In the genomic region with DNA sequence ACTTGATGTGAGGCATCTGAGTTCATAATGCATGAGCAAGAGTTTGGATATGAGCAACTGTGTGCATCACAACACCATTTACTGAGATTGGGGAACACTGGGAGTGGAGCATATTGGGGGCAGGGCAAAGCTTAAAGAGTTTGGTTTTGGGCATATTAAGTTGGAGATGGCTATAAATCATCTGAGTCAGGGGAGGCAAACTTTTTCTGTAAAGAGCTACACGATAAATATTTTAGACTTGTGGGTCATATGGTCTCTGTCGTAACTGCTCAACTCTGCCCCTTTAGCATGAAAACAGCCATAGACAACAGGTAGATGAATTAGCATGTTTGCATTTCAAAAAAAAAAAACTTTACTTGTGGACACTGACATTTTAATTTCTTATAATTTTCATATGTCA, we compare ENCODE assay signal across 1 cellular context.
TF ChIP-seq lines count a peak whose summit lies in the region.

No MANE protein-coding gene starts in this region.

TF ChIP-seq in K562, 482 proteins besides CTCF, POLR2A, EP300 and RAD21 (continued from another document):
- TF ChIP-seq, protein P1, sequence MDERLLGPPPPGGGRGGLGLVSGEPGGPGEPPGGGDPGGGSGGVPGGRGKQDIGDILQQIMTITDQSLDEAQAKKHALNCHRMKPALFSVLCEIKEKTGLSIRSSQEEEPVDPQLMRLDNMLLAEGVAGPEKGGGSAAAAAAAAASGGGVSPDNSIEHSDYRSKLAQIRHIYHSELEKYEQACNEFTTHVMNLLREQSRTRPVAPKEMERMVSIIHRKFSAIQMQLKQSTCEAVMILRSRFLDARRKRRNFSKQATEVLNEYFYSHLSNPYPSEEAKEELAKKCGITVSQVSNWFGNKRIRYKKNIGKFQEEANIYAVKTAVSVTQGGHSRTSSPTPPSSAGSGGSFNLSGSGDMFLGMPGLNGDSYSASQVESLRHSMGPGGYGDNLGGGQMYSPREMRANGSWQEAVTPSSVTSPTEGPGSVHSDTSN (CRISPR knock-in tag; IDR thresholded peaks at IDR 0.05; ENCODE audit: low read depth), result no peak
- TF ChIP-seq, protein P1 (tag; conservative IDR thresholded peaks at IDR 0.05; ENCODE audit: low read depth), result peak; percentile 85
- TF ChIP-seq ZNF41 (CRISPR knock-in tag; conservative IDR thresholded peaks at IDR 0.05) (no peak), SMARCC2 (IDR thresholded peaks at IDR 0.05; ENCODE audit: low read depth) (no peak), MEIS2 (IDR thresholded peaks at IDR 0.05; ENCODE audit: partially characterized antibody) (peak; percentile 63), SETDB1 (IDR thresholded peaks at IDR 0.05; ENCODE audit: low read length) (no peak)
- TF ChIP-seq, protein P2, sequence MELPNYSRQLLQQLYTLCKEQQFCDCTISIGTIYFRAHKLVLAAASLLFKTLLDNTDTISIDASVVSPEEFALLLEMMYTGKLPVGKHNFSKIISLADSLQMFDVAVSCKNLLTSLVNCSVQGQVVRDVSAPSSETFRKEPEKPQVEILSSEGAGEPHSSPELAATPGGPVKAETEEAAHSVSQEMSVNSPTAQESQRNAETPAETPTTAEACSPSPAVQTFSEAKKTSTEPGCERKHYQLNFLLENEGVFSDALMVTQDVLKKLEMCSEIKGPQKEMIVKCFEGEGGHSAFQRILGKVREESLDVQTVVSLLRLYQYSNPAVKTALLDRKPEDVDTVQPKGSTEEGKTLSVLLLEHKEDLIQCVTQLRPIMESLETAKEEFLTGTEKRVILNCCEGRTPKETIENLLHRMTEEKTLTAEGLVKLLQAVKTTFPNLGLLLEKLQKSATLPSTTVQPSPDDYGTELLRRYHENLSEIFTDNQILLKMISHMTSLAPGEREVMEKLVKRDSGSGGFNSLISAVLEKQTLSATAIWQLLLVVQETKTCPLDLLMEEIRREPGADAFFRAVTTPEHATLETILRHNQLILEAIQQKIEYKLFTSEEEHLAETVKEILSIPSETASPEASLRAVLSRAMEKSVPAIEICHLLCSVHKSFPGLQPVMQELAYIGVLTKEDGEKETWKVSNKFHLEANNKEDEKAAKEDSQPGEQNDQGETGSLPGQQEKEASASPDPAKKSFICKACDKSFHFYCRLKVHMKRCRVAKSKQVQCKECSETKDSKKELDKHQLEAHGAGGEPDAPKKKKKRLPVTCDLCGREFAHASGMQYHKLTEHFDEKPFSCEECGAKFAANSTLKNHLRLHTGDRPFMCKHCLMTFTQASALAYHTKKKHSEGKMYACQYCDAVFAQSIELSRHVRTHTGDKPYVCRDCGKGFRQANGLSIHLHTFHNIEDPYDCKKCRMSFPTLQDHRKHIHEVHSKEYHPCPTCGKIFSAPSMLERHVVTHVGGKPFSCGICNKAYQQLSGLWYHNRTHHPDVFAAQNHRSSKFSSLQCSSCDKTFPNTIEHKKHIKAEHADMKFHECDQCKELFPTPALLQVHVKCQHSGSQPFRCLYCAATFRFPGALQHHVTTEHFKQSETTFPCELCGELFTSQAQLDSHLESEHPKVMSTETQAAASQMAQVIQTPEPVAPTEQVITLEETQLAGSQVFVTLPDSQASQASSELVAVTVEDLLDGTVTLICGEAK (IDR thresholded peaks at IDR 0.05), result peak; percentile 83
- TF ChIP-seq, protein P2 (CRISPR knock-in tag; IDR thresholded peaks at IDR 0.05), result no peak
